In the genomic region with DNA sequence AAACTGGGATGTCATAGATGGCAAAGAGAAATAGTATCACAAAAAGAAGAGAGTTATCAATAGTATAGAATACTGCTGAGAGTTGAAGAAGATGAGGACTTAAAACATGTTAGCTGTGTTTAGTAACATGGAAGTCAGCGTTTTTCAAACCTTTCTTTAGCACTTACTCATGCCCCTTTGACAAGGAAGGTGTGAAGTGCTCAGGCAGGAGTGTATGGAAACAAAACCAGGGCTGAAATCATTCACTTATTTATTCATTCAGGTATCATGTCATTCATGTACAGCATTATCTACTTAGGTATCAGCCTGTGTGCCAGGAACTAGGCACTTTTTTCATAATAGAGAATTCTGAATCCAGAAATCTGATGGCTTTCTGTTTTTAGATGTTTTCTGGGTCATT, we compare ENCODE assay signal across 22 cellular contexts. TPM values are rescaled to one million over a fixed set of nuclear protein-coding genes. Genes with fewer than 3 reads are reported as not detected.
DNase-seq lines count a peak whose midpoint lies in the region; ATAC-seq and TF ChIP-seq lines count a peak whose summit lies in the region.
"Had no signal": no experiment of that assay in that cellular context is flagged by ENCODE, and none has a peak within 500 bp of the region (broad histone marks: within the 10 kb centered on the region; RNA-seq: fewer than 3 reads in every experiment).

No MANE protein-coding gene starts in this region.

- CTCF ChIA-PET in activated CD4-positive, alpha-beta T cell treated with anti-CD3 and anti-CD28 coated beads, Interleukin-2, amount 10 ng/mL, durations not matched to agents 7 days and 5 days (lab: Charles Lee): interaction anchor here (1.0 to 5.1 kb wide), 3 partner anchors 14 to 82 kb away, joined by 3 to 52 read pairs (median 3); no protein-coding TSS in a partner anchor
- CTCF ChIA-PET in CD8-positive, alpha-beta T cell (lab: Charles Lee): interaction anchor here (1.0 to 3.0 kb wide), 5 partner anchors 13 to 249 kb away, joined by 3 to 25 read pairs (median 9); no protein-coding TSS in a partner anchor
- CTCF ChIA-PET in HEK293T (lab: Yijun Ruan, JAX): interaction anchor here (0.6 kb wide), 1 partner anchor 86 kb away, joined by 3 read pairs; no protein-coding TSS in a partner anchor

- peaks cover 30% of the 10 kb centered on the region for H3K36me3 ChIP-seq in CD8-positive, alpha-beta T cell (ENCODE audit: insufficient read depth, low read length)
- H3K36me3 ChIP-seq in psoas muscle (ENCODE audit: insufficient read depth in 1 of 2, low read depth in 1 of 2): no peaks in the 10 kb centered on the region
- H3K36me3 ChIP-seq: BE2C had no signal

- no peaks in the 10 kb centered on the region for H3K9me3 ChIP-seq in CD8-positive, alpha-beta T cell (ENCODE audit: low read length)
- no peaks in the 10 kb centered on the region for H3K9me3 ChIP-seq in psoas muscle
- H3K9me3 ChIP-seq: BE2C had no signal

- no peak for ATAC-seq in CD8-positive, alpha-beta T cell
- ATAC-seq in activated T-helper 17 cell treated with anti-CD3 and anti-CD28 coated beads, Interleukin-2, amount 50 U/mL, for 72 hours (replicated peaks): peak; percentile 57
- ATAC-seq in psoas muscle (no peak), GM21786 (IDR thresholded peaks at IDR 0.05; ENCODE audit: unreplicated experiment) (no peak), HG03571 (IDR thresholded peaks at IDR 0.05; ENCODE audit: unreplicated experiment) (no peak)

- WGBS in psoas muscle, 3 donors: 95 to 100% (median 100%) methylated on average over 1 of the region's 1 CpG

- H3K4me3 ChIP-seq in CD8-positive, alpha-beta T cell (ENCODE audit: low read depth, low read length): no peak overlapping the region
- no peak overlapping the region for H3K4me3 ChIP-seq in psoas muscle
- H3K4me3 ChIP-seq: lung, smooth muscle cell had no signal

- peaks cover 99% of the 10 kb centered on the region for H3K36me3 Mint-ChIP-seq in activated CD4-positive, alpha-beta T cell treated with anti-CD3 and anti-CD28 coated beads, Interleukin-2, amount 10 ng/mL, durations not matched to agents 7 days and 5 days (ENCODE audit: low read depth)
- peaks cover 97% of the 10 kb centered on the region for H3K36me3 Mint-ChIP-seq in CD8-positive, alpha-beta T cell
- H3K36me3 Mint-ChIP-seq in activated T-helper 17 cell treated with anti-CD3 and anti-CD28 coated beads, Interleukin-2, amount 50 U/mL, for 72 hours (ENCODE audit: low read depth): peaks cover 100% of the 10 kb centered on the region

- POLR2A ChIA-PET in activated CD4-positive, alpha-beta T cell treated with anti-CD3 and anti-CD28 coated beads, Interleukin-2, amount 10 ng/mL, durations not matched to agents 7 days and 5 days (lab: Charles Lee): no interaction called here
- POLR2A ChIA-PET in CD8-positive, alpha-beta T cell (lab: Charles Lee): interaction anchor here (0.7 to 5.6 kb wide), 3 partner anchors 14 to 27 kb away, joined by 3 to 61 read pairs (median 8); a partner anchor contains a TSS
- POLR2A ChIA-PET in HEK293T (lab: Yijun Ruan, JAX): no interaction called here

- no peak overlapping the region for H3K27ac ChIP-seq in CD8-positive, alpha-beta T cell (ENCODE audit: low read depth, low read length)
- H3K27ac ChIP-seq in psoas muscle: peak overlapping the region; percentile 78

- H3K9me3 Mint-ChIP-seq in activated CD4-positive, alpha-beta T cell treated with anti-CD3 and anti-CD28 coated beads, Interleukin-2, amount 10 ng/mL, durations not matched to agents 7 days and 5 days: peaks cover 20% of the 10 kb centered on the region
- H3K9me3 Mint-ChIP-seq in CD8-positive, alpha-beta T cell: no peaks in the 10 kb centered on the region
- H3K9me3 Mint-ChIP-seq in activated T-helper 17 cell treated with anti-CD3 and anti-CD28 coated beads, Interleukin-2, amount 50 U/mL, for 72 hours: peaks cover 5% of the 10 kb centered on the region

- peak overlapping the region; percentile 86 for H3K27ac Mint-ChIP-seq in activated CD4-positive, alpha-beta T cell treated with anti-CD3 and anti-CD28 coated beads, Interleukin-2, amount 10 ng/mL, durations not matched to agents 7 days and 5 days
- H3K27ac Mint-ChIP-seq in CD8-positive, alpha-beta T cell: peak overlapping the region; percentile 82
- H3K27ac Mint-ChIP-seq in activated T-helper 17 cell treated with anti-CD3 and anti-CD28 coated beads, Interleukin-2, amount 50 U/mL, for 72 hours: peak overlapping the region; percentile 98

- no peak for TF ChIP-seq CTCF in CD8-positive, alpha-beta T cell (IDR thresholded peaks at IDR 0.05)
- TF ChIP-seq CTCF in psoas muscle (IDR thresholded peaks at IDR 0.05): no peak

- peaks cover 67% of the 10 kb centered on the region for H3K4me1 ChIP-seq in CD8-positive, alpha-beta T cell (ENCODE audit: insufficient read depth, low read length)
- H3K4me1 ChIP-seq in psoas muscle: peaks cover 33% of the 10 kb centered on the region
- H3K4me1 ChIP-seq: BE2C had no signal

- no peak overlapping the region for H3K4me3 Mint-ChIP-seq in activated CD4-positive, alpha-beta T cell treated with anti-CD3 and anti-CD28 coated beads, Interleukin-2, amount 10 ng/mL, durations not matched to agents 7 days and 5 days
- no peak overlapping the region for H3K4me3 Mint-ChIP-seq in CD8-positive, alpha-beta T cell
- peak overlapping the region; percentile 70 for H3K4me3 Mint-ChIP-seq in activated T-helper 17 cell treated with anti-CD3 and anti-CD28 coated beads, Interleukin-2, amount 50 U/mL, for 72 hours

- intact Hi-C loops in CD8-positive, alpha-beta T cell (cut with DNase I, micrococcal nuclease): loop anchor here in 1 of 2 experiments (2.0 kb wide), 1 partner anchor 15 kb away; no protein-coding TSS in a partner anchor
- intact Hi-C loops in psoas muscle (cut with DNase I): loop anchor here in 1 of 2 donors (5.0 kb wide), 1 partner anchor 46 kb away; no protein-coding TSS in a partner anchor

- H3K27me3 ChIP-seq in CD8-positive, alpha-beta T cell (ENCODE audit: insufficient read depth, low read length): no peaks in the 10 kb centered on the region
- H3K27me3 ChIP-seq in psoas muscle (ENCODE audit: insufficient read depth in 3 of 3, low read length in 2 of 3): no peaks in the 10 kb centered on the region
- H3K27me3 ChIP-seq: BE2C had no signal

- no peak for DNase-seq in activated CD4-positive, alpha-beta T cell treated with anti-CD3 and anti-CD28 coated beads, Interleukin-2, amount 10 ng/mL, durations not matched to agents 7 days and 5 days
- DNase-seq in activated CD4-positive, alpha-beta T cell treated with anti-CD3 and anti-CD28 coated beads for 48 hours: no peak
- DNase-seq in CD8-positive, alpha-beta T cell: no peak
- DNase-seq in psoas muscle (no peak), HEK293T (ENCODE audit: extremely low spot score) (no peak)
- DNase-seq: activated CD4-positive, alpha-beta T cell treated with anti-CD3 and anti-CD28 coated beads, Interleukin-2, amount 50 U/mL, for 4 hours; anterior cingulate cortex; BE2C; Calu3; dermis blood vessel endothelial cell; kidney glomerular epithelial cell; NCI-H1092; NCI-H2029; NCI-H226; trophoblast cell had no signal

- H3K4me1 Mint-ChIP-seq in activated CD4-positive, alpha-beta T cell treated with anti-CD3 and anti-CD28 coated beads, Interleukin-2, amount 10 ng/mL, durations not matched to agents 7 days and 5 days: peaks cover 99% of the 10 kb centered on the region
- peaks cover 93% of the 10 kb centered on the region for H3K4me1 Mint-ChIP-seq in CD8-positive, alpha-beta T cell (ENCODE audit: low read depth)
- H3K4me1 Mint-ChIP-seq in activated T-helper 17 cell treated with anti-CD3 and anti-CD28 coated beads, Interleukin-2, amount 50 U/mL, for 72 hours: peaks cover 77% of the 10 kb centered on the region

- no peaks in the 10 kb centered on the region for H3K27me3 Mint-ChIP-seq in activated CD4-positive, alpha-beta T cell treated with anti-CD3 and anti-CD28 coated beads, Interleukin-2, amount 10 ng/mL, durations not matched to agents 7 days and 5 days
- H3K27me3 Mint-ChIP-seq in CD8-positive, alpha-beta T cell (ENCODE audit: low read depth): no peaks in the 10 kb centered on the region
- H3K27me3 Mint-ChIP-seq in activated T-helper 17 cell treated with anti-CD3 and anti-CD28 coated beads, Interleukin-2, amount 50 U/mL, for 72 hours: no peaks in the 10 kb centered on the region

TF ChIP-seq in HEK293T, 16 proteins besides CTCF, POLR2A, EP300 and RAD21:
- TF ChIP-seq FOXM1 (IDR thresholded peaks at IDR 0.05; ENCODE audit: borderline replicate concordance): no peak
- TF ChIP-seq L3MBTL2 (conservative IDR thresholded peaks at IDR 0.05): no peak
- no peak for TF ChIP-seq SP1 (IDR thresholded peaks at IDR 0.05)
- no peak for TF ChIP-seq SUZ12 (IDR thresholded peaks at IDR 0.05)
- no peak for TF ChIP-seq ZNF384 (IDR thresholded peaks at IDR 0.05)
- TF ChIP-seq BHLHE40 (IDR thresholded peaks at IDR 0.05; ENCODE audit: borderline replicate concordance): no peak
- no peak for TF ChIP-seq FOXK2 (IDR thresholded peaks at IDR 0.05)
- no peak for TF ChIP-seq LEF1 (IDR thresholded peaks at IDR 0.05; ENCODE audit: borderline replicate concordance)
- no peak for TF ChIP-seq ARNT (IDR thresholded peaks at IDR 0.05)
- no peak for TF ChIP-seq CTBP1 (IDR thresholded peaks at IDR 0.05; ENCODE audit: borderline replicate concordance)
- TF ChIP-seq FOXA1 (IDR thresholded peaks at IDR 0.05): no peak
- no peak for TF ChIP-seq ELF4 (IDR thresholded peaks at IDR 0.05)

RNA-seq across cellular contexts. Expression of a gene that starts 27.2 kb away (rescaled TPM):
- 100 to 1,000 TPM; 151 to 163 TPM for total RNA-seq in activated CD4-positive, alpha-beta T cell treated with anti-CD3 and anti-CD28 coated beads, Interleukin-2, amount 10 ng/mL, durations not matched to agents 7 days and 5 days
- 10 to 100 TPM; 78.4 to 80.7 TPM for total RNA-seq in CD8-positive, alpha-beta T cell
- 100 to 1,000 TPM; 242 to 382 TPM for total RNA-seq in activated T-helper 17 cell treated with anti-CD3 and anti-CD28 coated beads, Interleukin-2, amount 50 U/mL, for 72 hours
- total RNA-seq in psoas muscle: under 1 TPM; 0.17 to 0.71 (median 0.45) TPM
- polyA plus RNA-seq in psoas muscle: under 1 TPM; 0.01 to 0.09 (median 0.03) TPM
- total RNA-seq: A673, Calu3, Daoy, smooth muscle cell had no signal
- polyA plus RNA-seq: smooth muscle cell had no signal

Comparison
In these comparisons a context has a peak if more than half of its experiments do, and no peak if none do; other contexts are left out.
1. RNA of a gene that starts 27.2 kb away (total RNA-seq): 242 to 382 TPM in activated T-helper 17 cell treated with anti-CD3 and anti-CD28 coated beads, Interleukin-2, amount 50 U/mL, for 72 hours, 151 to 163 TPM in activated CD4-positive, alpha-beta T cell treated with anti-CD3 and anti-CD28 coated beads, Interleukin-2, amount 10 ng/mL, durations not matched to agents 7 days and 5 days and 78.4 to 80.7 TPM in CD8-positive, alpha-beta T cell; 0.17 to 0.71 TPM in psoas muscle; every median in the first group is over 10 times any median in the second.
2. Peak in every context shown above with its lines, with median percentiles within 50 percentile points of each other: H3K27ac Mint-ChIP-seq.